ENCODE assay signal across 9 cellular contexts in genomic region chr3:16912400-16913263, GRCh38. TPM values are rescaled to one million over a fixed set of nuclear protein-coding genes. Genes with fewer than 3 reads are reported as not detected.
DNase-seq lines count a peak whose midpoint lies in the region; ATAC-seq and TF ChIP-seq lines count a peak whose summit lies in the region.
"Had no signal": no experiment of that assay in that cellular context is flagged by ENCODE, and none has a peak within 500 bp of the region (broad histone marks: within the 10 kb centered on the region; RNA-seq: fewer than 3 reads in every experiment).

No MANE protein-coding gene starts in this region.

- TF ChIP-seq EP300 in gastroesophageal sphincter (IDR thresholded peaks at IDR 0.05) = no peak

- peak; percentile 57 to 74 for ATAC-seq in activated T-cell treated with anti-CD3 and anti-CD28 coated beads, Interleukin-2, amount 50 U/mL, for 4 hours
- peak; percentile 95 for ATAC-seq in HG02840 (IDR thresholded peaks at IDR 0.05; ENCODE audit: low FRiP score, unreplicated experiment)
- ATAC-seq in gastroesophageal sphincter = no peak

- 80 to 100% methylated on average over 2 to 3 of the region's 3 CpGs for WGBS in gastroesophageal sphincter (ENCODE audit: low coverage in 1 of 2), 2 donors

- H3K27ac Mint-ChIP-seq in stimulated activated naive CD8-positive, alpha-beta T cell treated with anti-CD3 and anti-CD28 coated beads, Interleukin-15, Interleukin-2, amounts not matched to agents 100 ng/mL and 50 ng/mL, for 24 hours = peak overlapping the region; percentile 93

- peaks cover 9% of the 10 kb centered on the region for H3K36me3 Mint-ChIP-seq in activated T-cell treated with anti-CD3 and anti-CD28 coated beads, Interleukin-2, amount 50 U/mL, for 4 hours (ENCODE audit: insufficient read depth)
- no peaks in the 10 kb centered on the region for H3K36me3 Mint-ChIP-seq in stimulated activated naive CD8-positive, alpha-beta T cell treated with anti-CD3 and anti-CD28 coated beads, Interleukin-15, Interleukin-2, amounts not matched to agents 100 ng/mL and 50 ng/mL, for 24 hours (ENCODE audit: low read depth)

- no peak for TF ChIP-seq POLR2A in gastroesophageal sphincter (IDR thresholded peaks at IDR 0.05)

- H3K27me3 ChIP-seq in gastroesophageal sphincter = no peaks in the 10 kb centered on the region

- H3K27me3 Mint-ChIP-seq in activated T-cell treated with anti-CD3 and anti-CD28 coated beads, Interleukin-2, amount 50 U/mL, for 4 hours (ENCODE audit: low read depth) = no peaks in the 10 kb centered on the region
- H3K27me3 Mint-ChIP-seq in stimulated activated naive CD8-positive, alpha-beta T cell treated with anti-CD3 and anti-CD28 coated beads, Interleukin-15, Interleukin-2, amounts not matched to agents 100 ng/mL and 50 ng/mL, for 24 hours = no peaks in the 10 kb centered on the region

- no peak overlapping the region for H3K27ac ChIP-seq in gastroesophageal sphincter

- peaks cover 77% of the 10 kb centered on the region for H3K4me1 Mint-ChIP-seq in activated T-cell treated with anti-CD3 and anti-CD28 coated beads, Interleukin-2, amount 50 U/mL, for 4 hours (ENCODE audit: low read depth)
- peaks cover 91% of the 10 kb centered on the region for H3K4me1 Mint-ChIP-seq in stimulated activated naive CD8-positive, alpha-beta T cell treated with anti-CD3 and anti-CD28 coated beads, Interleukin-15, Interleukin-2, amounts not matched to agents 100 ng/mL and 50 ng/mL, for 24 hours (ENCODE audit: low read depth)

- H3K9me3 Mint-ChIP-seq in activated T-cell treated with anti-CD3 and anti-CD28 coated beads, Interleukin-2, amount 50 U/mL, for 4 hours = no peaks in the 10 kb centered on the region
- no peaks in the 10 kb centered on the region for H3K9me3 Mint-ChIP-seq in stimulated activated naive CD8-positive, alpha-beta T cell treated with anti-CD3 and anti-CD28 coated beads, Interleukin-15, Interleukin-2, amounts not matched to agents 100 ng/mL and 50 ng/mL, for 24 hours

- no peak overlapping the region for H3K4me3 ChIP-seq in gastroesophageal sphincter

- DNase-seq in activated T-cell treated with anti-CD3 and anti-CD28 coated beads, Interleukin-2, amount 50 U/mL, for 4 hours = no peak
- no peak for DNase-seq in activated T-cell treated with anti-CD3 and anti-CD28 coated beads, Interleukin-2, amount 50 U/mL, for 48 hours
- DNase-seq in NCI-H69 (lab: John Stamatoyannopoulos, UW) (peak; percentile 10), GM19238 (ENCODE audit: insufficient read length, low spot score) (no peak), 8988T (no peak)
- DNase-seq: SW 1271 had no signal

- H3K36me3 ChIP-seq in gastroesophageal sphincter = no peaks in the 10 kb centered on the region

- H3K4me3 Mint-ChIP-seq in activated T-cell treated with anti-CD3 and anti-CD28 coated beads, Interleukin-2, amount 50 U/mL, for 4 hours = peak overlapping the region; percentile 17
- peak overlapping the region; percentile 49 for H3K4me3 Mint-ChIP-seq in stimulated activated naive CD8-positive, alpha-beta T cell treated with anti-CD3 and anti-CD28 coated beads, Interleukin-15, Interleukin-2, amounts not matched to agents 100 ng/mL and 50 ng/mL, for 24 hours

- TF ChIP-seq CTCF in gastroesophageal sphincter (IDR thresholded peaks at IDR 0.05) = no peak

- H3K9me3 ChIP-seq in gastroesophageal sphincter = no peaks in the 10 kb centered on the region

- H3K4me1 ChIP-seq in gastroesophageal sphincter = no peaks in the 10 kb centered on the region

RNA-seq across cellular contexts. Expression of gene PLCL2, which starts 27.9 kb away (rescaled TPM):
- 10 to 100 TPM; 12.6 to 14.2 (median 12.7) TPM for total RNA-seq in activated T-cell treated with anti-CD3 and anti-CD28 coated beads, Interleukin-2, amount 50 U/mL, for 4 hours
- total RNA-seq in gastroesophageal sphincter = 10 to 100 TPM in 1 of 4 donors, 1 to 10 TPM in 3; 5.1 to 12.3 (median 6.9) TPM
